In the genomic region with DNA sequence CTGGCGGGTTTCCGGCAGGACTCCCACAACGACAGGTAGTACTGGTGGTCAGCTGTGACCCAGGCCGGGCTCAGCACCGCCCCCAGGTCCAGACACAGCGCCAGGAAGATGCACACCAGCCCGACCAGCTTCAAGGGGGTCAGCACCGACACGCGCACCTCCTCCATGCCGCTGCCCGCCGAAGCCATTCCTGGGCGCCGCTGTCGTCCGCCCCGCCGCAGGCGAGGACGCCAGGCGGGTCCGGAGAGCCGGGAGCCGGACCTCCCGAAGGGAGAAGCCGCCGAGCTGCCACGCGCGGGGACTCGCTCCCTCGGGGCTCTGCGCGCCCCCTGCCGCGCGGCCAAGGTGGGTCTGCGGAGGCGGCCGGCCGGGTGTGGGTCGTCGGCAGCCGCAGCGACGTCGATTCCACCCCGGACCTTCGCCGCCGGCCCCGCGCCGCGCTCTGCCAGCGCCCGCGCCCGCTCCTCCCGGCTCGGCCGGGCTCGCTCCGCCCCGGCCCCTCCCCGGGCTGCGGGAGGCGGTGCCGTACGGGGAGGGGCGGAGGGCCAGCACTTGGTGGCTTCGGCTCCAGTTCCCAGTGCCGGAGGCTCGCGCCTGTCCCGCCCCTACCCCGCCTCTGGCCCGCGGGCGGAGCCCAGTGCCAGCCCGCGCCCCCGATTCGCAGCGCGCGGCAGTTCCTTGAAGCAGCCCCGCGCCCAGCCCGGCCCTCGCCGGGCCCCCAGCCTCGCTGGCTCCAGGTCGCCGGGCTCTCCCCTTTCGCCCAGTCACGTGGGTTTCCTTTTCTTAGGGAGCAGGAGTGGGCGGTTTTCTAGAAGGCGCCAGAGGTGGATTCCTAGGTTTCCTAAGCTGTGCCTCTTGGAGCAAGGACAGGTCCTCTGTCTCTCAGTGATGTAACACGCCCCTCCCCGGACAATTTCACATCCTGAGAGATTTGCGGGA, we compare ENCODE assay signal across 9 cellular contexts. TPM values are rescaled to one million over a fixed set of nuclear protein-coding genes. Genes with fewer than 3 reads are reported as not detected.
DNase-seq lines count a peak whose midpoint lies in the region; ATAC-seq and TF ChIP-seq lines count a peak whose summit lies in the region.
"Had no signal": no experiment of that assay in that cellular context is flagged by ENCODE, and none has a peak within 500 bp of the region (broad histone marks: within the 10 kb centered on the region; RNA-seq: fewer than 3 reads in every experiment).

A gene (minus strand): TSS at position 444 of the 939 bp plus-strand sequence. CDS start 256 bp downstream, at position 188.

- peaks cover 4% of the 10 kb centered on the region for H3K4me1 ChIP-seq in osteoblast (ENCODE audit: insufficient read depth, low read length)

- peaks cover 19% of the 10 kb centered on the region for H3K27me3 Mint-ChIP-seq in activated T-helper 1 cell treated with anti-CD3 and anti-CD28 coated beads, Interleukin-12 subunit alpha, Interleukin-12 subunit beta, Interleukin-2, Interleukin-4 antibody, amounts not matched to agents 30 ng/mL and 10 ng/mL and 1 ng/mL, durations not matched to agents 14 hours and 24 hours and 36 hours (ENCODE audit: insufficient read depth)

- peak within 1 kb of the TSS; percentile 54 for H3K4me3 ChIP-seq in LNCaP clone FGC (ENCODE audit: low read depth, low read length)
- H3K4me3 ChIP-seq in osteoblast (ENCODE audit: insufficient read depth, low read length), result peak within 1 kb of the TSS; percentile 78

- no peaks in the 10 kb centered on the region for H3K36me3 Mint-ChIP-seq in activated T-helper 1 cell treated with anti-CD3 and anti-CD28 coated beads, Interleukin-12 subunit alpha, Interleukin-12 subunit beta, Interleukin-2, Interleukin-4 antibody, amounts not matched to agents 30 ng/mL and 10 ng/mL and 1 ng/mL, durations not matched to agents 14 hours and 24 hours and 36 hours (ENCODE audit: low read depth)

- H3K27ac ChIP-seq in osteoblast (ENCODE audit: low read depth, low read length), result peak within 1 kb of the TSS; percentile 72

- H3K27ac Mint-ChIP-seq in activated T-helper 1 cell treated with anti-CD3 and anti-CD28 coated beads, Interleukin-12 subunit alpha, Interleukin-12 subunit beta, Interleukin-2, Interleukin-4 antibody, amounts not matched to agents 30 ng/mL and 10 ng/mL and 1 ng/mL, durations not matched to agents 14 hours and 24 hours and 36 hours, result no peak within 1 kb of the TSS

- intact Hi-C loops in activated T-helper 1 cell treated with anti-CD3 and anti-CD28 coated beads, Interleukin-12 subunit alpha, Interleukin-12 subunit beta, Interleukin-2, Interleukin-4 antibody, amounts not matched to agents 30 ng/mL and 10 ng/mL and 1 ng/mL, durations not matched to agents 14 hours and 24 hours and 36 hours (cut with micrococcal nuclease), result no loop called here

- peaks cover 45% of the 10 kb centered on the region for H3K79me2 ChIP-seq in osteoblast (ENCODE audit: insufficient read depth, low read length)

- TF ChIP-seq CTCF in LNCaP clone FGC (IDR thresholded peaks at IDR 0.05; ENCODE audit: control insufficient read depth, extremely low read depth, insufficient read depth), result no peak
- TF ChIP-seq CTCF in osteoblast (IDR thresholded peaks at IDR 0.05; ENCODE audit: extremely low read depth, low read depth, low read length), result no peak

- H4K20me1 ChIP-seq in osteoblast (ENCODE audit: insufficient read depth, low read length), result no peaks in the 10 kb centered on the region

- peak within 1 kb of the TSS; percentile 80 for H3K4me2 ChIP-seq in osteoblast (ENCODE audit: insufficient read depth, low read length)

- no peaks in the 10 kb centered on the region for H3K9me3 Mint-ChIP-seq in activated T-helper 1 cell treated with anti-CD3 and anti-CD28 coated beads, Interleukin-12 subunit alpha, Interleukin-12 subunit beta, Interleukin-2, Interleukin-4 antibody, amounts not matched to agents 30 ng/mL and 10 ng/mL and 1 ng/mL, durations not matched to agents 14 hours and 24 hours and 36 hours

- H3K9me3 ChIP-seq in osteoblast (ENCODE audit: low read depth, low read length), result no peaks in the 10 kb centered on the region

- peak within 1 kb of the TSS; percentile 25 for H2AFZ ChIP-seq in osteoblast (ENCODE audit: low read length)

- ATAC-seq in HG03460 (IDR thresholded peaks at IDR 0.05; ENCODE audit: unreplicated experiment), result no peak
- no peak for ATAC-seq in HG02973 (IDR thresholded peaks at IDR 0.05; ENCODE audit: unreplicated experiment)

- no peaks in the 10 kb centered on the region for H3K36me3 ChIP-seq in osteoblast (ENCODE audit: insufficient read depth, low read length)

- DNase-seq in DMS53 treated with DMSO at 0.1 percent for 48 hours (lab: John Stamatoyannopoulos, UW; ENCODE audit: unreplicated experiment) (peak; percentile 54), LNCaP clone FGC (ENCODE audit: low read depth) (no peak), glomerular visceral epithelial cell (ENCODE audit: extremely low spot score) (peak; percentile 82), osteoblast (ENCODE audit: insufficient read length, low spot score, missing footprints) (peak; percentile 89), SIG-M5 treated with dmso at 0.1 percent for 504 hours (lab: John Stamatoyannopoulos, UW; ENCODE audit: unreplicated experiment) (no peak)
- peak; percentile 0 for DNase-seq in activated T-helper 1 cell treated with anti-CD3 and anti-CD28 coated beads, Interleukin-12 subunit alpha, Interleukin-12 subunit beta, Interleukin-2, Interleukin-4 antibody, amounts not matched to agents 30 ng/mL and 10 ng/mL and 1 ng/mL, durations not matched to agents 14 hours and 24 hours and 36 hours (ENCODE audit: low spot score)

- peak within 1 kb of the TSS; percentile 74 for H3K4me3 Mint-ChIP-seq in activated T-helper 1 cell treated with anti-CD3 and anti-CD28 coated beads, Interleukin-12 subunit alpha, Interleukin-12 subunit beta, Interleukin-2, Interleukin-4 antibody, amounts not matched to agents 30 ng/mL and 10 ng/mL and 1 ng/mL, durations not matched to agents 14 hours and 24 hours and 36 hours
- H3K4me3 Mint-ChIP-seq: IgD-negative memory B cell had no signal

- no peaks in the 10 kb centered on the region for H3K27me3 ChIP-seq in osteoblast (ENCODE audit: insufficient read depth, low read length)

- H3K4me1 Mint-ChIP-seq in activated T-helper 1 cell treated with anti-CD3 and anti-CD28 coated beads, Interleukin-12 subunit alpha, Interleukin-12 subunit beta, Interleukin-2, Interleukin-4 antibody, amounts not matched to agents 30 ng/mL and 10 ng/mL and 1 ng/mL, durations not matched to agents 14 hours and 24 hours and 36 hours (ENCODE audit: low read depth), result peaks cover 7% of the 10 kb centered on the region

RNA-seq across cellular contexts. Expression of the gene that starts here (rescaled TPM):
- not detected in 2 replicates for total RNA-seq in activated T-helper 1 cell treated with anti-CD3 and anti-CD28 coated beads, Interleukin-12 subunit alpha, Interleukin-12 subunit beta, Interleukin-2, Interleukin-4 antibody, amounts not matched to agents 30 ng/mL and 10 ng/mL and 1 ng/mL, durations not matched to agents 14 hours and 24 hours and 36 hours
- total RNA-seq in osteoblast, result 85.7 and 111 TPM in 2 replicates

Comparison
In these comparisons a context has a peak if more than half of its experiments do, and no peak if none do; other contexts are left out.
1. RNA of the gene that starts here (total RNA-seq): 85.7 to 111 TPM in osteoblast; not detected in activated T-helper 1 cell treated with anti-CD3 and anti-CD28 coated beads, Interleukin-12 subunit alpha, Interleukin-12 subunit beta, Interleukin-2, Interleukin-4 antibody, amounts not matched to agents 30 ng/mL and 10 ng/mL and 1 ng/mL, durations not matched to agents 14 hours and 24 hours and 36 hours; every median in the first group is over 10 times any median in the second.
2. Peak in DNase-seq in activated T-helper 1 cell treated with anti-CD3 and anti-CD28 coated beads, Interleukin-12 subunit alpha, Interleukin-12 subunit beta, Interleukin-2, Interleukin-4 antibody, amounts not matched to agents 30 ng/mL and 10 ng/mL and 1 ng/mL, durations not matched to agents 14 hours and 24 hours and 36 hours; RNA of the gene not detected or under 1 TPM.
3. DNase-seq: peak in DMS53 treated with DMSO at 0.1 percent for 48 hours (single experiment), glomerular visceral epithelial cell (single experiment) and osteoblast (single experiment); none in LNCaP clone FGC (single experiment) and SIG-M5 treated with dmso at 0.1 percent for 504 hours (single experiment).